Comparison of ENCODE assay signal across 2 cellular contexts in the genomic region with DNA sequence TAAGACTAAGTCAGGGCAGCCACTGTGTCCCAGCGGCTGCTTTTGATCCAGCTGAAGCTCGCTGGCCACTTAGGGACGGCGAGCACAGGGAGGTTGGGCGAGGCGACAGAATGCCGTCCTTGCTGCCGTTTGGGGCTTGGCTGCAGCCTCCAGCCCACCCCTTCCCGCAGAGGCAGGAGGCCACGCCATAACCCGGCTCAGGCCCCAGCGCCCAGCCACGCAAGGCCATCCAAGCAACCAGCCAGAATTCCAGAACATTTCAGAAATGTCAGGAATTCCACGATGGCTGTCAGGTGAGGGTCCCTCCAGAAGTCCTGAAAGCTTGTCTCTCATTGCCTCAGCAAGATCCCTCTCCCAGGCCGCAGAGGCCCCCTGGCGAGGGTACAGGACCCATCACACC.
A peak's percentile ranks its signal among the peaks of the same experiment; 100 is the strongest.
TF ChIP-seq lines count a peak whose summit lies in the region.

No MANE protein-coding gene starts in this region.

TF ChIP-seq in GM23338, 12 proteins besides CTCF, POLR2A, EP300 and RAD21 (continues in another document):
- no peak for TF ChIP-seq EZH2phosphoT487 (IDR thresholded peaks at IDR 0.05; ENCODE audit: unreplicated experiment)
- TF ChIP-seq ETS1 (IDR thresholded peaks at IDR 0.05) = no peak
- no peak for TF ChIP-seq ZNF114 (CRISPR knock-in tag; IDR thresholded peaks at IDR 0.05)
- no peak for TF ChIP-seq CREB1 (CRISPR knock-in tag; IDR thresholded peaks at IDR 0.05; ENCODE audit: low read depth)
- TF ChIP-seq EZH2 (IDR thresholded peaks at IDR 0.05; ENCODE audit: low read depth, unreplicated experiment) = no peak
- no peak for TF ChIP-seq ZNF462 (CRISPR knock-in tag; IDR thresholded peaks at IDR 0.05)
- no peak for TF ChIP-seq POLR2AphosphoS5 (IDR thresholded peaks at IDR 0.05; ENCODE audit: low read depth)
- TF ChIP-seq JUNB (IDR thresholded peaks at IDR 0.05; ENCODE audit: unreplicated experiment) = no peak
- no peak for TF ChIP-seq ZNF331 (CRISPR knock-in tag; IDR thresholded peaks at IDR 0.05; ENCODE audit: low read depth)
- TF ChIP-seq, protein P1, sequence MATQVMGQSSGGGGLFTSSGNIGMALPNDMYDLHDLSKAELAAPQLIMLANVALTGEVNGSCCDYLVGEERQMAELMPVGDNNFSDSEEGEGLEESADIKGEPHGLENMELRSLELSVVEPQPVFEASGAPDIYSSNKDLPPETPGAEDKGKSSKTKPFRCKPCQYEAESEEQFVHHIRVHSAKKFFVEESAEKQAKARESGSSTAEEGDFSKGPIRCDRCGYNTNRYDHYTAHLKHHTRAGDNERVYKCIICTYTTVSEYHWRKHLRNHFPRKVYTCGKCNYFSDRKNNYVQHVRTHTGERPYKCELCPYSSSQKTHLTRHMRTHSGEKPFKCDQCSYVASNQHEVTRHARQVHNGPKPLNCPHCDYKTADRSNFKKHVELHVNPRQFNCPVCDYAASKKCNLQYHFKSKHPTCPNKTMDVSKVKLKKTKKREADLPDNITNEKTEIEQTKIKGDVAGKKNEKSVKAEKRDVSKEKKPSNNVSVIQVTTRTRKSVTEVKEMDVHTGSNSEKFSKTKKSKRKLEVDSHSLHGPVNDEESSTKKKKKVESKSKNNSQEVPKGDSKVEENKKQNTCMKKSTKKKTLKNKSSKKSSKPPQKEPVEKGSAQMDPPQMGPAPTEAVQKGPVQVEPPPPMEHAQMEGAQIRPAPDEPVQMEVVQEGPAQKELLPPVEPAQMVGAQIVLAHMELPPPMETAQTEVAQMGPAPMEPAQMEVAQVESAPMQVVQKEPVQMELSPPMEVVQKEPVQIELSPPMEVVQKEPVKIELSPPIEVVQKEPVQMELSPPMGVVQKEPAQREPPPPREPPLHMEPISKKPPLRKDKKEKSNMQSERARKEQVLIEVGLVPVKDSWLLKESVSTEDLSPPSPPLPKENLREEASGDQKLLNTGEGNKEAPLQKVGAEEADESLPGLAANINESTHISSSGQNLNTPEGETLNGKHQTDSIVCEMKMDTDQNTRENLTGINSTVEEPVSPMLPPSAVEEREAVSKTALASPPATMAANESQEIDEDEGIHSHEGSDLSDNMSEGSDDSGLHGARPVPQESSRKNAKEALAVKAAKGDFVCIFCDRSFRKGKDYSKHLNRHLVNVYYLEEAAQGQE (IDR thresholded peaks at IDR 0.05; ENCODE audit: unreplicated experiment) = no peak

TF ChIP-seq in H1, 55 proteins besides CTCF, POLR2A, EP300 and RAD21:
- TF ChIP-seq CHD1 (IDR thresholded peaks at IDR 0.05; ENCODE audit: low read depth, low read length) (no peak), NANOG (IDR thresholded peaks at IDR 0.05; ENCODE audit: insufficient read depth, low read depth, low read length, poor library complexity, severe bottlenecking) (no peak), RXRA (IDR thresholded peaks at IDR 0.05; ENCODE audit: insufficient read depth, low read depth, low read length) (no peak), SIN3A (conservative IDR thresholded peaks at IDR 0.05 in 1 of 2, IDR thresholded peaks at IDR 0.05 in 1 of 2; ENCODE audit: low read depth in 1 of 2, low read length in 2 of 2) (no peak), JUN (IDR thresholded peaks at IDR 0.05; ENCODE audit: low read depth, low read length) (no peak), TEAD4 (IDR thresholded peaks at IDR 0.05; ENCODE audit: low read depth, low read length) (0 out of 2 replicates have a peak, but pooled peaks have one; percentile 19)
